ENCODE assay signal across 26 cellular contexts in the genomic region with DNA sequence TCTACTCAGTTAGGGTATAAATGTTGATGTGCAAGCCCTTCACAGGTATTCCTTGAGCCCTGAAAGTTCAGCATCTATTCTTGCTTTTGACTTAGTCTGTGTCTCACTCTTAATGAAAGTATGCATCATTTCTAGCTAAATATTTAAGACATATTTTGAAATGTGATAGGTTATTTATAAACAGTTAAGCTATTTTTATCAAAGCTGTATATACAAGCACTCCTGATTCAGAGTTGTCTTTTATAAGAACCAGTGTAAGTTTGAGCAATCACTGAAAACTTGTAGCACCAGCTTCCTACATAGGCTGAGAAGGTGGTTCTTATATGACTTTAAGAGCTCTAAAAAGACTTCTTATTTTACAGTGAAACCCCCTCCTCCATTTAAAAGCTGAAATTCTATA.
"Had no signal": no experiment of that assay in that cellular context is flagged by ENCODE, and none has a peak within 500 bp of the region (broad histone marks: within the 10 kb centered on the region; RNA-seq: fewer than 3 reads in every experiment).

No MANE protein-coding gene starts in this region.

- DNase-seq: activated CD4-positive, alpha-beta memory T cell treated with anti-CD3 and anti-CD28 coated beads for 36 hours; activated CD4-positive, alpha-beta T cell treated with anti-CD3 and anti-CD28 coated beads, Interleukin-2, amount 10 ng/mL, durations not matched to agents 24 days and 14 days; activated CD4-positive, CD25-positive, alpha-beta regulatory T cell treated with anti-CD3 and anti-CD28 coated beads, Interleukin-2, amount 50 U/mL, for 72 hours; activated CD8-positive, alpha-beta memory T cell treated with anti-CD3 and anti-CD28 coated beads, Interleukin-2, amount 50 U/mL, for 4 hours; activated gamma-delta T cell treated with Interleukin-2 at 50 U/mL for 16 hours; activated naive CD4-positive, alpha-beta T cell treated with anti-CD3 and anti-CD28 coated beads, Interleukin-2, amount 50 U/mL, for 16 hours; activated T-cell treated with anti-CD3 and anti-CD28 coated beads, Interleukin-2, amount 50 U/mL, for 1 hour; amygdala; caudate nucleus; cortex of kidney; endodermal cell; gastrocnemius medialis; glutamatergic neuron; islet precursor cell; left ventricle myocardium inferior; naive B cell; nephron progenitor cell; right lobe of liver; stimulated activated CD4-positive, alpha-beta T cell treated with anti-CD3 and anti-CD28 coated beads, Interleukin-2, amount 100 ng/mL, for 48 hours; stimulated activated naive CD8-positive, alpha-beta T cell treated with anti-CD3 and anti-CD28 coated beads, Interleukin-15, Interleukin-2, amounts not matched to agents 100 U/mL and 50 U/mL, for 24 hours; testis; transverse colon had no signal

- H3K4me3 ChIP-seq: gastrocnemius medialis, hepatocyte, left ventricle myocardium inferior, lung, right lobe of liver, testis, transverse colon had no signal

- H3K4me1 ChIP-seq: gastrocnemius medialis, right lobe of liver, testis, transverse colon had no signal

- H3K4me2 ChIP-seq: hepatocyte had no signal

- H3K79me2 ChIP-seq: hepatocyte had no signal

- ATAC-seq: esophagus mucosa; gastrocnemius medialis; right lobe of liver; stimulated activated naive CD8-positive, alpha-beta T cell treated with anti-CD3 and anti-CD28 coated beads, Interleukin-15, Interleukin-2, amounts not matched to agents 100 U/mL and 50 U/mL, for 24 hours had no signal

- H3K9me3 ChIP-seq: gastrocnemius medialis, left ventricle myocardium inferior, neutrophil, right lobe of liver, testis, transverse colon had no signal

- H3K36me3 ChIP-seq: gastrocnemius medialis, left ventricle myocardium inferior, transverse colon had no signal

- H3K27ac ChIP-seq: gastrocnemius medialis, hepatocyte, left ventricle myocardium inferior, right lobe of liver, transverse colon had no signal

- H2AFZ ChIP-seq: hepatocyte had no signal

- H3K27me3 ChIP-seq: gastrocnemius medialis, hepatocyte, neutrophil, right lobe of liver, testis, transverse colon had no signal
